ENCODE assay signal across 10 cellular contexts in the genomic region with DNA sequence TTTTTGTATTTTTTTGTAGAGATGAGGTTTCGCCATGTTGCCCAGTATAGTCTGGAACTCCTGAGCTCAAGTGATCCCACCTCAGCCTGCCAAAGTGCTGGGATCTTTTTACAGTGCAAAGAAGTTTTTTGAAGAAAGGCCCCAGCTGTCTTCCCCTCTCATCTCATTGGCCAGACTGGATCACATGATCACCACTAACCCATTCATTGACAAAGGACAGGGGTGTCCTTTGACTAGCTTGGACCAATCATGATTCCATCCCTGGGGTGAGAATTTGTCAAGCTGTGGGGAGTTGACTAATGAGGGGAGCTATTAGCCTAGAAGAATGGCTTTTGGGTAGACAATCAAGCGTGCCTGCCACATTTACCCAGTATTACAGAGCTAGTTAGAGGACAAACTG.
"Had no signal": no experiment of that assay in that cellular context is flagged by ENCODE, and none has a peak within 500 bp of the region (broad histone marks: within the 10 kb centered on the region; RNA-seq: fewer than 3 reads in every experiment).

No MANE protein-coding gene starts in this region.

- H3K9me3 Mint-ChIP-seq: H9, HFFc6 had no signal

- H3K9ac ChIP-seq: GM23248, KMS-11 had no signal

- H3K27ac Mint-ChIP-seq: H9, HFFc6 had no signal

- H3K4me3 ChIP-seq: GM23248 had no signal

- H2AFZ ChIP-seq: GM23248 had no signal

- H3K4me3 Mint-ChIP-seq: H9, HFFc6 had no signal

- DNase-seq: GM23248, GOT3, H9, HCEC 1CT, HFFc6, KBM-7 had no signal

- H3K27ac ChIP-seq: GM23248, HL-60, KMS-11 had no signal

- ATAC-seq: HepG2 had no signal

- FAIRE-seq: H54, HepG2 had no signal

- H3K4me2 ChIP-seq: KMS-11 had no signal
